Comparison of ENCODE assay signal across 2 cellular contexts in genomic region chr5:150410524-150411244, GRCh38.
A peak's percentile ranks its signal among the peaks of the same experiment; 100 is the strongest.
TF ChIP-seq lines count a peak whose summit lies in the region.

No MANE protein-coding gene starts in this region.

TF ChIP-seq in SK-N-SH treated with all-trans-retinoic acid at 6 μM for 48 hours, 23 proteins besides CTCF, POLR2A, EP300 and RAD21 (continued from another document):
- TF ChIP-seq TCF4 (CRISPR knock-in tag; IDR thresholded peaks at IDR 0.05; ENCODE audit: borderline replicate concordance) (no peak), ZNF8 (CRISPR knock-in tag; IDR thresholded peaks at IDR 0.05) (no peak), ZNF70 (CRISPR knock-in tag; IDR thresholded peaks at IDR 0.05) (no peak), ISL1 (CRISPR knock-in tag; IDR thresholded peaks at IDR 0.05) (no peak), ZC3H10 (CRISPR knock-in tag; IDR thresholded peaks at IDR 0.05) (no peak), OSR1 (CRISPR knock-in tag; IDR thresholded peaks at IDR 0.05) (no peak), PPARA (CRISPR knock-in tag; IDR thresholded peaks at IDR 0.05; ENCODE audit: borderline replicate concordance) (no peak), TSHZ2 (CRISPR knock-in tag; IDR thresholded peaks at IDR 0.05) (no peak), SNAI2 (CRISPR knock-in tag; IDR thresholded peaks at IDR 0.05) (no peak), ZFP3 (CRISPR knock-in tag; IDR thresholded peaks at IDR 0.05) (no peak)

TF ChIP-seq in K562, 482 proteins besides CTCF, POLR2A, EP300 and RAD21 (continues in another document):
- TF ChIP-seq VEZF1 (CRISPR knock-in tag; IDR thresholded peaks at IDR 0.05) (peak; percentile 21; the same call in 1 of the 2 replicates), ZNF695 (CRISPR knock-in tag; IDR thresholded peaks at IDR 0.05) (no peak), L3MBTL2 (IDR thresholded peaks at IDR 0.05) (no peak), DLX4 (CRISPR knock-in tag; IDR thresholded peaks at IDR 0.05) (no peak), CBFA2T2 (conservative IDR thresholded peaks at IDR 0.05) (no peak), EZH2 (IDR thresholded peaks at IDR 0.05; ENCODE audit: borderline replicate concordance, low read depth, low read length) (no peak), HLTF (IDR thresholded peaks at IDR 0.05) (no peak), EWSR1 (IDR thresholded peaks at IDR 0.05; ENCODE audit: borderline replicate concordance, low read depth, partially characterized antibody) (no peak), SAFB2 (IDR thresholded peaks at IDR 0.05; ENCODE audit: borderline replicate concordance, low read depth, low read length, severe bottlenecking) (no peak), CBX3 (IDR thresholded peaks at IDR 0.05; ENCODE audit: borderline replicate concordance in 1 of 2, low read length in 2 of 2) (no peak), ATF1 (CRISPR knock-in tag; IDR thresholded peaks at IDR 0.05) (no peak), ATF1 (tag; IDR thresholded peaks at IDR 0.05) (peak; percentile 93), ZFP30 (CRISPR knock-in tag; IDR thresholded peaks at IDR 0.05; ENCODE audit: borderline replicate concordance) (no peak), RFX5 (IDR thresholded peaks at IDR 0.05; ENCODE audit: low read depth, low read length) (peak; percentile 99), STAT5B (CRISPR knock-in tag; IDR thresholded peaks at IDR 0.05) (no peak), CHD2 (IDR thresholded peaks at IDR 0.05; ENCODE audit: low read depth, low read length) (no peak), ZBTB12 (CRISPR knock-in tag; IDR thresholded peaks at IDR 0.05) (peak; percentile 43; the same call in 1 of the 2 replicates), ZFP1 (CRISPR knock-in tag; IDR thresholded peaks at IDR 0.05) (no peak), PHF8 (IDR thresholded peaks at IDR 0.05; ENCODE audit: borderline replicate concordance, low read length) (no peak), HMBOX1 (IDR thresholded peaks at IDR 0.05) (peak; percentile 61; the same call in 1 of the 2 replicates), E2F6 (IDR thresholded peaks at IDR 0.05; ENCODE audit: borderline replicate concordance in 1 of 2, extremely low read depth in 1 of 2, insufficient read depth in 1 of 2, insufficient read length in 1 of 2, low read depth in 1 of 2, low read length in 1 of 2, poor library complexity in 1 of 2, severe bottlenecking in 1 of 2) (no peak), YY1 (IDR thresholded peaks at IDR 0.05; ENCODE audit: borderline replicate concordance in 1 of 3, control insufficient read depth in 1 of 3, extremely low read depth in 1 of 3, insufficient read depth in 3 of 3, insufficient read length in 1 of 3, insufficient replicate concordance in 2 of 3, low read depth in 1 of 3, low read length in 2 of 3) (peak in 1 of 3 experiments; percentile 9), ZNF263 (CRISPR knock-in tag; IDR thresholded peaks at IDR 0.05; ENCODE audit: borderline replicate concordance) (no peak), PRDM10 (IDR thresholded peaks at IDR 0.05; ENCODE audit: partially characterized antibody) (peak; percentile 49), MCM5 (IDR thresholded peaks at IDR 0.05; ENCODE audit: low read depth) (no peak), ZNF609 (CRISPR knock-in tag; IDR thresholded peaks at IDR 0.05; ENCODE audit: borderline replicate concordance) (no peak), ZNF384 (IDR thresholded peaks at IDR 0.05; ENCODE audit: low read depth, low read length) (peak; percentile 98), NFIC (IDR thresholded peaks at IDR 0.05) (0 out of 2 replicates have a peak, but pooled peaks have one; percentile 43), HNRNPLL (IDR thresholded peaks at IDR 0.05; ENCODE audit: low read depth, low read length, poor library complexity, severe bottlenecking) (no peak), POU5F1 (IDR thresholded peaks at IDR 0.05; ENCODE audit: borderline replicate concordance, low read depth, low read length, partially characterized antibody) (no peak), SMARCE1 (IDR thresholded peaks at IDR 0.05) (no peak), ZNF398 (CRISPR knock-in tag; IDR thresholded peaks at IDR 0.05) (no peak), ZNF274 (IDR thresholded peaks at IDR 0.05; ENCODE audit: borderline replicate concordance, low read depth, low read length) (no peak), RBM34 (IDR thresholded peaks at IDR 0.05; ENCODE audit: borderline replicate concordance, insufficient read depth, low read length) (no peak), SMARCC2 (IDR thresholded peaks at IDR 0.05; ENCODE audit: low read depth) (no peak), ZNF436 (CRISPR knock-in tag; IDR thresholded peaks at IDR 0.05) (no peak), ZKSCAN3 (CRISPR knock-in tag; IDR thresholded peaks at IDR 0.05) (no peak), GTF2F1 (IDR thresholded peaks at IDR 0.05; ENCODE audit: low read depth, low read length) (peak; percentile 75; the same call in 1 of the 2 replicates), TCF15 (CRISPR knock-in tag; IDR thresholded peaks at IDR 0.05) (no peak), BHLHE40 (IDR thresholded peaks at IDR 0.05; ENCODE audit: low read length) (peak; percentile 55), CTCFL (IDR thresholded peaks at IDR 0.05; ENCODE audit: borderline replicate concordance, insufficient read depth, low read depth, low read length, poor library complexity, severe bottlenecking) (no peak)
